ENCODE assay signal across 11 cellular contexts in the genomic region with DNA sequence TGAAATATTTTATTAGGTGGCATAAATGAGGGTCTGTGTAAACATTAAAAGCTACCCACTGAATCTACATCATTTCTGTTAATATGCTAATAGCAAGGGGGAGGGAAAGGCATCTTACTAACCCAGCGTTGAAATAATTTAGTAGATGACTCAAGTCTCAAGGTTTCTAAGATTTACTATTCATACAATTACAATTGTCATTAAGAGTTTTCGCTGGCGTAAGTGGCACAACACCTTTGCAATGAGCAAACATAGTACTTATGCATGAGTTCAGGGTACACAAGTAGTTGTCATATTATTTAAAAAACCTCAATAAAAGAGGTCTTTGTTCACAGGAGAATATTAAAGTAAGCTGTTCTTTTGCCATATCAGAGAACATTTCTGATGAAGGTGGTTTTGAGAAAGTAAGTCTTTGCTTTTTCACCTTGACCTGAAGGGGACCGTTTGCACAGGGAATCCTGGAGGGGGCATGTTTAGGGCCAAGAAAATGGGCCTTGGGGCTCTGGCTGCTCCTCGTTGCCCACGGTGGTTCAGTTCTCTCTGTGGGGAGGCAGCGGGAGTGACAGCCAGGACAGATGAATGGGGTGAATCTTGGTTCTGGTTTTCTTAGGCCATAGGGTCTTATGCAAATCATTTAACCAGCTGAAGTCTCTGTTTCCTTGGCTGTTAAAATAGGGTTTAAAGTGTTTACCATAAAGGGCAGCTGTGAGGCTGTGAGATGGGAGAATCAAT. TPM values are rescaled to one million over a fixed set of nuclear protein-coding genes. Genes with fewer than 3 reads are reported as not detected.
A peak's percentile ranks its signal among the peaks of the same experiment; 100 is the strongest.
DNase-seq lines count a peak whose midpoint lies in the region; ATAC-seq and TF ChIP-seq lines count a peak whose summit lies in the region.
"Had no signal": no experiment of that assay in that cellular context is flagged by ENCODE, and none has a peak within 500 bp of the region (broad histone marks: within the 10 kb centered on the region; RNA-seq: fewer than 3 reads in every experiment).

No MANE protein-coding gene starts in this region.

- peak overlapping the region; percentile 84 for H3K4me3 Mint-ChIP-seq in activated T-helper 1 cell treated with anti-CD3 and anti-CD28 coated beads, Interleukin-12 subunit alpha, Interleukin-12 subunit beta, Interleukin-2, Interleukin-4 antibody, amounts not matched to agents 30 ng/mL and 10 ng/mL and 1 ng/mL, durations not matched to agents 14 hours and 24 hours and 36 hours

- H3K27me3 Mint-ChIP-seq in activated T-helper 1 cell treated with anti-CD3 and anti-CD28 coated beads, Interleukin-12 subunit alpha, Interleukin-12 subunit beta, Interleukin-2, Interleukin-4 antibody, amounts not matched to agents 30 ng/mL and 10 ng/mL and 1 ng/mL, durations not matched to agents 14 hours and 24 hours and 36 hours (ENCODE audit: insufficient read depth) = no peaks in the 10 kb centered on the region

- intact Hi-C loops in A673 (cut with micrococcal nuclease; ENCODE audit: unreplicated experiment) = no loop called here
- intact Hi-C loops in activated T-helper 1 cell treated with anti-CD3 and anti-CD28 coated beads, Interleukin-12 subunit alpha, Interleukin-12 subunit beta, Interleukin-2, Interleukin-4 antibody, amounts not matched to agents 30 ng/mL and 10 ng/mL and 1 ng/mL, durations not matched to agents 14 hours and 24 hours and 36 hours (cut with micrococcal nuclease) = loop anchor here (1.0 to 5.0 kb wide), 3 partner anchors 8 to 215 kb away; a partner anchor contains a TSS
- intact Hi-C loops in Right ventricle myocardium superior (cut with DNase I) = no loop called here

- DNase-seq in A673 (ENCODE audit: low spot score) = peak; percentile 30
- DNase-seq in activated T-helper 1 cell treated with anti-CD3 and anti-CD28 coated beads, Interleukin-12 subunit alpha, Interleukin-12 subunit beta, Interleukin-2, Interleukin-4 antibody, amounts not matched to agents 30 ng/mL and 10 ng/mL and 1 ng/mL, durations not matched to agents 14 hours and 24 hours and 36 hours (ENCODE audit: low spot score) = no peak
- no peak for DNase-seq in GOT3 (lab: John Stamatoyannopoulos, UW)
- DNase-seq in Right ventricle myocardium superior = no peak
- DNase-seq in NK-92 (lab: John Stamatoyannopoulos, UW; ENCODE audit: unreplicated experiment) = no peak
- DNase-seq: NK-92 treated with Interleukin-12 subunit alpha and Interleukin-12 subunit beta, amount 100 ng/mL, for 24 hours had no signal

- H3K4me3 ChIP-seq in A673 (ENCODE audit: low read depth, low read length, poor library complexity, severe bottlenecking) = peak overlapping the region; percentile 29
- H3K4me3 ChIP-seq: cardiac muscle cell had no signal

- H3K27ac Mint-ChIP-seq in activated T-helper 1 cell treated with anti-CD3 and anti-CD28 coated beads, Interleukin-12 subunit alpha, Interleukin-12 subunit beta, Interleukin-2, Interleukin-4 antibody, amounts not matched to agents 30 ng/mL and 10 ng/mL and 1 ng/mL, durations not matched to agents 14 hours and 24 hours and 36 hours = peak overlapping the region; percentile 99

- ATAC-seq in GM18870 (IDR thresholded peaks at IDR 0.05; ENCODE audit: unreplicated experiment) (peak; percentile 29), HG03045 (IDR thresholded peaks at IDR 0.05; ENCODE audit: unreplicated experiment) (peak; percentile 28), HG02970 (IDR thresholded peaks at IDR 0.05; ENCODE audit: low FRiP score, unreplicated experiment) (no peak), Right ventricle myocardium superior (ENCODE audit: poor library complexity) (no peak)

- H3K27me3 ChIP-seq in A673 (replicated peaks; ENCODE audit: insufficient read depth, low read depth, low read length, poor library complexity) = no peaks in the 10 kb centered on the region
- H3K27me3 ChIP-seq: cardiac muscle cell had no signal

- peaks cover 85% of the 10 kb centered on the region for H3K4me1 Mint-ChIP-seq in activated T-helper 1 cell treated with anti-CD3 and anti-CD28 coated beads, Interleukin-12 subunit alpha, Interleukin-12 subunit beta, Interleukin-2, Interleukin-4 antibody, amounts not matched to agents 30 ng/mL and 10 ng/mL and 1 ng/mL, durations not matched to agents 14 hours and 24 hours and 36 hours (ENCODE audit: low read depth)

- no peak for TF ChIP-seq CTCF in A673 (conservative IDR thresholded peaks at IDR 0.05; ENCODE audit: low read depth, low read length)

- H3K27ac ChIP-seq in A673 (ENCODE audit: low read depth, low read length, poor library complexity, severe bottlenecking) = peak overlapping the region; percentile 97
- H3K27ac ChIP-seq: cardiac muscle cell had no signal

- H3K36me3 Mint-ChIP-seq in activated T-helper 1 cell treated with anti-CD3 and anti-CD28 coated beads, Interleukin-12 subunit alpha, Interleukin-12 subunit beta, Interleukin-2, Interleukin-4 antibody, amounts not matched to agents 30 ng/mL and 10 ng/mL and 1 ng/mL, durations not matched to agents 14 hours and 24 hours and 36 hours (ENCODE audit: low read depth) = peaks cover 5% of the 10 kb centered on the region

- POLR2A ChIA-PET in A673 (lab: Charles Lee; ENCODE audit: low non-redundant PET) = no interaction called here

- peaks cover 5% of the 10 kb centered on the region for H3K9me3 Mint-ChIP-seq in activated T-helper 1 cell treated with anti-CD3 and anti-CD28 coated beads, Interleukin-12 subunit alpha, Interleukin-12 subunit beta, Interleukin-2, Interleukin-4 antibody, amounts not matched to agents 30 ng/mL and 10 ng/mL and 1 ng/mL, durations not matched to agents 14 hours and 24 hours and 36 hours

- H3K36me3 ChIP-seq in A673 (ENCODE audit: insufficient read depth, low read length, poor library complexity, severe bottlenecking) = no peaks in the 10 kb centered on the region
- H3K36me3 ChIP-seq: cardiac muscle cell had no signal

- no TSS peak for BruUV-seq in A673 (replicated peaks; lab: Mats Ljungman, UMichigan)

- no peaks in the 10 kb centered on the region for H3K9me3 ChIP-seq in A673 (ENCODE audit: low read depth, low read length, poor library complexity, severe bottlenecking)

- CTCF ChIA-PET in A673 (lab: Charles Lee) = interaction anchor here (1.5 kb wide), 1 partner anchor 125 kb away, joined by 4 read pairs; no protein-coding TSS in a partner anchor

- H3K4me1 ChIP-seq in A673 (ENCODE audit: insufficient read depth, low read length, poor library complexity, severe bottlenecking) = peaks cover 73% of the 10 kb centered on the region

RNA-seq across cellular contexts. Expression of a gene that starts 4.4 kb away (rescaled TPM):
- total RNA-seq in A673 (2021) (66.8 and 74.2 TPM in 2 replicates), Right ventricle myocardium superior (0.38 TPM)
- total RNA-seq in activated T-helper 1 cell treated with anti-CD3 and anti-CD28 coated beads, Interleukin-12 subunit alpha, Interleukin-12 subunit beta, Interleukin-2, Interleukin-4 antibody, amounts not matched to agents 30 ng/mL and 10 ng/mL and 1 ng/mL, durations not matched to agents 14 hours and 24 hours and 36 hours = 105 and 111 TPM in 2 replicates
- total RNA-seq: cardiac muscle cell, lung microvascular endothelial cell had no signal

Comparison
In these comparisons a context has a peak if more than half of its experiments do, and no peak if none do; other contexts are left out.
1. ATAC-seq: peak in GM18870 (single experiment) and HG03045 (single experiment); none in HG02970 (single experiment) and Right ventricle myocardium superior (single experiment).
2. RNA of a gene that starts 4.4 kb away (total RNA-seq): 105 to 111 TPM in activated T-helper 1 cell treated with anti-CD3 and anti-CD28 coated beads, Interleukin-12 subunit alpha, Interleukin-12 subunit beta, Interleukin-2, Interleukin-4 antibody, amounts not matched to agents 30 ng/mL and 10 ng/mL and 1 ng/mL, durations not matched to agents 14 hours and 24 hours and 36 hours and 66.8 to 74.2 TPM in A673; 0.38 TPM in Right ventricle myocardium superior (single experiment); every median in the first group is over 10 times any median in the second.